ENCODE assay signal across 2 cellular contexts in genomic region chr18:64115906-64116305, GRCh38.
TF ChIP-seq lines count a peak whose summit lies in the region.

No MANE protein-coding gene starts in this region.

TF ChIP-seq in IMR-90, 13 proteins besides CTCF, POLR2A, EP300 and RAD21 (continued from another document):
- TF ChIP-seq NFE2L2 (IDR thresholded peaks at IDR 0.05; ENCODE audit: low read depth, low read length) (no peak), BHLHE40 (IDR thresholded peaks at IDR 0.05; ENCODE audit: low read depth, low read length) (no peak), ELK1 (IDR thresholded peaks at IDR 0.05; ENCODE audit: borderline replicate concordance, low read depth, low read length) (no peak)
TF ChIP-seq in IMR-90: peak in this region for 1.

TF ChIP-seq in WTC11, 78 proteins besides CTCF, POLR2A, EP300 and RAD21 (continued from another document):
- TF ChIP-seq NFYB (CRISPR knock-in tag; conservative IDR thresholded peaks at IDR 0.05; ENCODE audit: low read depth) (no peak), STAT6 (CRISPR knock-in tag; conservative IDR thresholded peaks at IDR 0.05; ENCODE audit: low read depth) (no peak), TCF7 (CRISPR knock-in tag; IDR thresholded peaks at IDR 0.05; ENCODE audit: low read depth) (no peak), PRDM15 (CRISPR knock-in tag; IDR thresholded peaks at IDR 0.05) (no peak), RORB (CRISPR knock-in tag; IDR thresholded peaks at IDR 0.05) (no peak), ZNF532 (CRISPR knock-in tag; IDR thresholded peaks at IDR 0.05; ENCODE audit: borderline replicate concordance) (no peak), E2F1 (CRISPR knock-in tag; IDR thresholded peaks at IDR 0.05) (no peak), SMAD3 (CRISPR knock-in tag; IDR thresholded peaks at IDR 0.05; ENCODE audit: borderline replicate concordance) (no peak), ZNF512 (CRISPR knock-in tag; IDR thresholded peaks at IDR 0.05; ENCODE audit: borderline replicate concordance) (no peak), ZNF671 (CRISPR knock-in tag; IDR thresholded peaks at IDR 0.05) (no peak), CREM (CRISPR knock-in tag; IDR thresholded peaks at IDR 0.05) (no peak), E2F5 (CRISPR knock-in tag; IDR thresholded peaks at IDR 0.05) (no peak), PRRX2 (CRISPR knock-in tag; IDR thresholded peaks at IDR 0.05) (no peak), EMX1 (CRISPR knock-in tag; IDR thresholded peaks at IDR 0.05) (no peak), TP53 (CRISPR knock-in tag; IDR thresholded peaks at IDR 0.05) (no peak), CDX4 (CRISPR knock-in tag; IDR thresholded peaks at IDR 0.05; ENCODE audit: borderline replicate concordance) (no peak), ZNF281 (CRISPR knock-in tag; IDR thresholded peaks at IDR 0.05) (no peak), HMGA2 (CRISPR knock-in tag; IDR thresholded peaks at IDR 0.05) (no peak)
